ENCODE assay signal across 2 cellular contexts in the genomic region with DNA sequence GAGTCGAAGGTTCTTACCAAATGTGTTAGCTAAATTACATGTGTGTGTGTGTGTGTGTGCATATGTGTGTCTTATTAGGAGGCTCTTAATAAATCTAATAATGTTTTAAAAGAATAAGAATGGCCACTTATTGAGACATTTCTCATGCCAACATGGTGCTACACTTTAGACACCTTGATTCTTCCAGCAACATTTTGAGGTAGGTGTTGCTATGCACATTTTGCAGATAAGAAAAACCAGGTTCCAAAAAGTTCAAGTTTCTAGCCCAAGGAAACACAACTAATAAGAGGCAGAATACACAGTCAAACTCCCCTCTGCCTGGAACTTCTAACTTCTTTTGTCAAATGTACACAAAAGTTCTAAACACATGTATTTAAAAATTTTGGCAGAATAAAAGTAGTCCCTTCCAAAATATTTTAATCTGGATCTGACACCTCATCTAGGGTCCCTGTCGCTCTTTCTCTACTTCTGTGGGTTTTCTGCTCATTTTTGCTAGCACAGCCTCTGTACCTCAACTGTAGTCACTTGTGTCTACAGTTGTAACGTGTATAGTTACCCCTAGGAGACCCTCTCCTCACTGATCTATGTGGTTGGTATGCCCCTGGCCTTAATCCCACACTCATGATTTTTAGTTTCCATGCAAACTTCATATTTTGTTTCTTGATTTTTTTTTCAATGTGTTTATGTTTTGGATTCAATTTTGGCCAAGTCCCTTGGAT.
TF ChIP-seq lines count a peak whose summit lies in the region.

No MANE protein-coding gene starts in this region.

TF ChIP-seq in IMR-90, 13 proteins besides CTCF, POLR2A, EP300 and RAD21:
- no peak for TF ChIP-seq MXI1 (IDR thresholded peaks at IDR 0.05; ENCODE audit: borderline replicate concordance, low read depth, low read length)
- TF ChIP-seq, protein P1, sequence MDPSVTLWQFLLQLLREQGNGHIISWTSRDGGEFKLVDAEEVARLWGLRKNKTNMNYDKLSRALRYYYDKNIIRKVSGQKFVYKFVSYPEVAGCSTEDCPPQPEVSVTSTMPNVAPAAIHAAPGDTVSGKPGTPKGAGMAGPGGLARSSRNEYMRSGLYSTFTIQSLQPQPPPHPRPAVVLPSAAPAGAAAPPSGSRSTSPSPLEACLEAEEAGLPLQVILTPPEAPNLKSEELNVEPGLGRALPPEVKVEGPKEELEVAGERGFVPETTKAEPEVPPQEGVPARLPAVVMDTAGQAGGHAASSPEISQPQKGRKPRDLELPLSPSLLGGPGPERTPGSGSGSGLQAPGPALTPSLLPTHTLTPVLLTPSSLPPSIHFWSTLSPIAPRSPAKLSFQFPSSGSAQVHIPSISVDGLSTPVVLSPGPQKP (IDR thresholded peaks at IDR 0.05; ENCODE audit: borderline replicate concordance, low read depth, low read length) = no peak
- TF ChIP-seq MAFK (IDR thresholded peaks at IDR 0.05; ENCODE audit: low read depth, low read length) = no peak
- TF ChIP-seq MAZ (IDR thresholded peaks at IDR 0.05; ENCODE audit: borderline replicate concordance, low read depth, low read length) = no peak
- no peak for TF ChIP-seq NFE2L2 (IDR thresholded peaks at IDR 0.05; ENCODE audit: low read depth, low read length)
- no peak for TF ChIP-seq RCOR1 (IDR thresholded peaks at IDR 0.05; ENCODE audit: insufficient replicate concordance, low read length)
- no peak for TF ChIP-seq SMC3 (IDR thresholded peaks at IDR 0.05; ENCODE audit: low read depth, low read length)
- TF ChIP-seq, protein P2, sequence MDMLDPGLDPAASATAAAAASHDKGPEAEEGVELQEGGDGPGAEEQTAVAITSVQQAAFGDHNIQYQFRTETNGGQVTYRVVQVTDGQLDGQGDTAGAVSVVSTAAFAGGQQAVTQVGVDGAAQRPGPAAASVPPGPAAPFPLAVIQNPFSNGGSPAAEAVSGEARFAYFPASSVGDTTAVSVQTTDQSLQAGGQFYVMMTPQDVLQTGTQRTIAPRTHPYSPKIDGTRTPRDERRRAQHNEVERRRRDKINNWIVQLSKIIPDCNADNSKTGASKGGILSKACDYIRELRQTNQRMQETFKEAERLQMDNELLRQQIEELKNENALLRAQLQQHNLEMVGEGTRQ (IDR thresholded peaks at IDR 0.05; ENCODE audit: low read depth, low read length) = no peak
- TF ChIP-seq BHLHE40 (IDR thresholded peaks at IDR 0.05; ENCODE audit: low read depth, low read length) = no peak
- TF ChIP-seq CEBPB (IDR thresholded peaks at IDR 0.05; ENCODE audit: low read depth, low read length) = no peak
- no peak for TF ChIP-seq CHD1 (IDR thresholded peaks at IDR 0.05; ENCODE audit: low read depth, low read length)
- TF ChIP-seq RFX5 (IDR thresholded peaks at IDR 0.05; ENCODE audit: low read depth, low read length) = no peak
- TF ChIP-seq FOS (IDR thresholded peaks at IDR 0.05; ENCODE audit: low read depth, low read length) = no peak

TF ChIP-seq in H1, 55 proteins besides CTCF, POLR2A, EP300 and RAD21:
- TF ChIP-seq SIN3A (conservative IDR thresholded peaks at IDR 0.05 in 1 of 2, IDR thresholded peaks at IDR 0.05 in 1 of 2; ENCODE audit: low read depth in 1 of 2, low read length in 2 of 2) (no peak), NANOG (IDR thresholded peaks at IDR 0.05; ENCODE audit: insufficient read depth, low read depth, low read length, poor library complexity, severe bottlenecking) (no peak), EZH2 (IDR thresholded peaks at IDR 0.05; ENCODE audit: low read depth, low read length, severe bottlenecking) (peak; percentile 34)
